9 cellular contexts compared by ENCODE assay signal in the genomic region with DNA sequence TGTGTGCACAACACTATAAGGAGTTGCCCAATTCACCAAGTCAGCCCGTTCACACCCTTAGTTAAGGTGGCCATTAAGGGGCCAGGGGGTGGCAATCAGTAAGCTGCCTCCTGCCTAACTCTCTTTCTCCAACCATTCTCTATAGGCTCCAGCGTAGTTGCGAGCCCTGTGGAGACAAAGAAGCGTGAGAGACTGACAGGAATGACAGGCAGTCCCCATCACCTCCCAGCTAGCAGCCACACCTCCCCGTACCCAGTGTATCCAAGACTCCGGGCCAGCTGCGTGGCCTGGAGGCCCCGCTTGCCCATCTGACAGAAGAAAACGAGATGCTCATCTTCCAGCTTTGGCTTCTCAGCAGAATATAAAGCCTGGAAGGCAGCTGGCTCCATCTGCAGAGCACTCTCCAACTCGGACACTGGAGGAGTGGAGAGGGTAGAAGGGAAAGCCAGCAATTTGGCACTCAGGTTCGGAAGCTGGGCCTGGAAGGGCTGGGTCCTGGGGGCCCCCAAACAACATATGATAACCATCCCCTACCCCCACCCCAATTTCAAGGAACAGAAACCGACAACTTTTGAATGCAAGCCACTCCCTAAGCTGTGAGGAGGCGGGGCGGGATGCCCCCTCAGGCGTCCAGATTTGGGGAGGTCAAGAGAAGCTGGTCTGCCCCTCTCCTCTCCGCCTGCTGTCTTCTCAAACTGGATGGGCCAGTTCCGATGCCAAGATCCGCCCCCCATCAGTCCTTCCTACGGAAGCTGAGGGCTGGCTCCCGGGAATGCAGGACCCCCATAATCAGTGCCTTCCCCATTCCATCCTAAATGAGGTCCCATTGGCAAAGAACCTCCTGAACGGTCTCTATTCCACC. TPM values are rescaled to one million over a fixed set of nuclear protein-coding genes. Genes with fewer than 3 reads are reported as not detected.
DNase-seq lines count a peak whose midpoint lies in the region; ATAC-seq and TF ChIP-seq lines count a peak whose summit lies in the region.
"Had no signal": no experiment of that assay in that cellular context is flagged by ENCODE, and none has a peak within 500 bp of the region (broad histone marks: within the 10 kb centered on the region; RNA-seq: fewer than 3 reads in every experiment).

No MANE protein-coding gene starts in this region.

- no peaks in the 10 kb centered on the region for H3K9me3 ChIP-seq in ectodermal cell (ENCODE audit: control insufficient read depth, low read length)
- no peaks in the 10 kb centered on the region for H3K9me3 ChIP-seq in naive thymus-derived CD4-positive, alpha-beta T cell (ENCODE audit: control insufficient read depth in 2 of 3, low read length in 3 of 3)

- peaks cover 0 to 2% (median 0%) of the 10 kb centered on the region in 3 donors for H3K27me3 Mint-ChIP-seq in CD14-positive monocyte (ENCODE audit: low read depth in 3 of 3)
- no peaks in the 10 kb centered on the region for H3K27me3 Mint-ChIP-seq in naive thymus-derived CD4-positive, alpha-beta T cell

- 31 to 33% methylated on average over 21 of the region's 21 CpGs for WGBS in ectodermal cell, 2 experiments

- H3K36me3 Mint-ChIP-seq in CD14-positive monocyte = peaks cover 37 to 56% of the 10 kb centered on the region in 2 donors
- peaks cover 3 to 28% (median 9%) of the 10 kb centered on the region in 5 donors for H3K36me3 Mint-ChIP-seq in naive thymus-derived CD4-positive, alpha-beta T cell

- H3K36me3 ChIP-seq in ectodermal cell (ENCODE audit: control insufficient read depth, insufficient read depth, low read length) = peaks cover 19% of the 10 kb centered on the region
- H3K36me3 ChIP-seq in naive thymus-derived CD4-positive, alpha-beta T cell (ENCODE audit: control insufficient read depth in 2 of 3, insufficient read depth in 3 of 3, low read length in 3 of 3) = peaks cover 14 to 36% (median 17%) of the 10 kb centered on the region in 3 experiments

- CTCF ChIA-PET in naive thymus-derived CD4-positive, alpha-beta T cell (lab: Charles Lee) = interaction anchor here (0.6 to 6.1 kb wide), 8 partner anchors 22 to 87 kb away, joined by 3 to 74 read pairs (median 4); a partner anchor contains a TSS

- H3K4me3 ChIP-seq in ectodermal cell (ENCODE audit: insufficient read depth, low read depth, low read length) = peak overlapping the region; percentile 84
- peak overlapping the region; percentile 95 for H3K4me3 ChIP-seq in naive thymus-derived CD4-positive, alpha-beta T cell (ENCODE audit: low read length)

- TF ChIP-seq CTCF in CD14-positive monocyte (IDR thresholded peaks at IDR 0.05) = no peak

- H3K9me3 Mint-ChIP-seq in CD14-positive monocyte = no peaks in the 10 kb centered on the region
- peaks cover 0 to 7% (median 0%) of the 10 kb centered on the region in 11 donors for H3K9me3 Mint-ChIP-seq in naive thymus-derived CD4-positive, alpha-beta T cell

- ATAC-seq in naive thymus-derived CD4-positive, alpha-beta T cell = no peak
- ATAC-seq in GM19452 (IDR thresholded peaks at IDR 0.05; ENCODE audit: unreplicated experiment) (no peak), left lobe of liver (no peak)

- intact Hi-C loops in CD14-positive monocyte (cut with micrococcal nuclease) = no loop called here
- intact Hi-C loops in naive thymus-derived CD4-positive, alpha-beta T cell (cut with micrococcal nuclease) = loop anchor here (1.0 kb wide), 1 partner anchor 17 kb away; a partner anchor contains a TSS

- H3K27ac Mint-ChIP-seq in CD14-positive monocyte = peak overlapping the region in 2 of 7 donors; percentile 78 to 90
- H3K27ac Mint-ChIP-seq in naive thymus-derived CD4-positive, alpha-beta T cell = peak overlapping the region; percentile 48 to 97 (median 94)

- POLR2A ChIA-PET in naive thymus-derived CD4-positive, alpha-beta T cell (lab: Charles Lee) = interaction anchor here (0.6 to 16.0 kb wide), 11 partner anchors 8 to 142 kb away, joined by 3 to 377 read pairs (median 6); a partner anchor contains a TSS

- no peaks in the 10 kb centered on the region for H3K27me3 ChIP-seq in ectodermal cell (ENCODE audit: control insufficient read depth, insufficient read depth, low read length, poor library complexity, severe bottlenecking)
- no peaks in the 10 kb centered on the region for H3K27me3 ChIP-seq in naive thymus-derived CD4-positive, alpha-beta T cell (ENCODE audit: control insufficient read depth in 2 of 2, insufficient read depth in 2 of 2, low read length in 2 of 2)

- H3K4me3 Mint-ChIP-seq in CD14-positive monocyte = peak overlapping the region; percentile 82 to 88
- peak overlapping the region; percentile 88 to 94 (median 92) for H3K4me3 Mint-ChIP-seq in naive thymus-derived CD4-positive, alpha-beta T cell

- H3K4me1 ChIP-seq in ectodermal cell (ENCODE audit: control insufficient read depth, insufficient read depth, low read length) = no peaks in the 10 kb centered on the region
- peaks cover 16 to 32% of the 10 kb centered on the region in 2 donors for H3K4me1 ChIP-seq in naive thymus-derived CD4-positive, alpha-beta T cell (ENCODE audit: control insufficient read depth in 2 of 2, insufficient read depth in 2 of 2, low read length in 2 of 2)

- DNase-seq in CD14-positive monocyte (ENCODE audit: low spot score) (no peak), NCI-H1105 (lab: John Stamatoyannopoulos, UW) (peak; percentile 38), activated gamma-delta T cell treated with Interleukin-2 at 50 U/mL for 16 hours (no peak), left lobe of liver (ENCODE audit: low spot score) (no peak), kidney tubule cell (ENCODE audit: low spot score) (no peak)
- no peak for DNase-seq in naive thymus-derived CD4-positive, alpha-beta T cell

- peaks cover 32% of the 10 kb centered on the region for H3K4me1 Mint-ChIP-seq in CD14-positive monocyte
- H3K4me1 Mint-ChIP-seq in naive thymus-derived CD4-positive, alpha-beta T cell = peaks cover 26 to 53% (median 37%) of the 10 kb centered on the region in 7 donors

- H3K27ac ChIP-seq in ectodermal cell (ENCODE audit: insufficient read depth, low read depth, low read length, poor library complexity, severe bottlenecking) = no peak overlapping the region
- H3K27ac ChIP-seq in naive thymus-derived CD4-positive, alpha-beta T cell (ENCODE audit: low read depth, low read length) = peak overlapping the region; percentile 93

RNA-seq across cellular contexts. Expression of a gene that starts 0.9 kb away (rescaled TPM):
- polyA plus RNA-seq in CD14-positive monocyte = 10 to 100 TPM; 11.8 to 20.3 TPM
- polyA plus RNA-seq in ectodermal cell (2013, experiment 1 of 4) = 57.6 TPM
- polyA plus RNA-seq in ectodermal cell (2013, experiment 2 of 4) = 54.1 TPM
- polyA plus RNA-seq in ectodermal cell (2013, experiment 3 of 4) = 52.0 TPM
- 63.6 TPM for polyA plus RNA-seq in ectodermal cell (2013, experiment 4 of 4)
- total RNA-seq in naive thymus-derived CD4-positive, alpha-beta T cell = 10 to 100 TPM; 49.8 to 84.0 (median 58.2) TPM
- polyA plus RNA-seq in naive thymus-derived CD4-positive, alpha-beta T cell = 100 to 1,000 TPM; 349 to 494 TPM
- 30.7 TPM for total RNA-seq in left lobe of liver

RNA-seq across cellular contexts. Expression of a gene that starts 7.9 kb away (rescaled TPM):
- polyA plus RNA-seq in CD14-positive monocyte = 10 to 100 TPM in 1 of 2 donors, 1 to 10 TPM in 1; 6.3 to 25.5 TPM
- polyA plus RNA-seq in ectodermal cell (2013, experiment 1 of 4) = 83.4 TPM
- 73.6 TPM for polyA plus RNA-seq in ectodermal cell (2013, experiment 2 of 4)
- 62.7 TPM for polyA plus RNA-seq in ectodermal cell (2013, experiment 3 of 4)
- polyA plus RNA-seq in ectodermal cell (2013, experiment 4 of 4) = 62.8 TPM
- 100 to 1,000 TPM in 1 of 5 experiments, 10 to 100 TPM in 4; 71.6 to 115 (median 91.7) TPM for total RNA-seq in naive thymus-derived CD4-positive, alpha-beta T cell
- 1 to 10 TPM; 3.9 to 5.5 TPM for polyA plus RNA-seq in naive thymus-derived CD4-positive, alpha-beta T cell
- total RNA-seq in left lobe of liver = 27.6 TPM

RNA-seq across cellular contexts. Expression of a gene that starts 16.9 kb away (rescaled TPM):
- polyA plus RNA-seq in CD14-positive monocyte = 10 to 100 TPM; 35.9 to 58.0 TPM
- 53.9 TPM for polyA plus RNA-seq in ectodermal cell (2013, experiment 1 of 4)
- 54.9 TPM for polyA plus RNA-seq in ectodermal cell (2013, experiment 2 of 4)
- polyA plus RNA-seq in ectodermal cell (2013, experiment 3 of 4) = 48.4 TPM
- polyA plus RNA-seq in ectodermal cell (2013, experiment 4 of 4) = 47.4 TPM
- total RNA-seq in naive thymus-derived CD4-positive, alpha-beta T cell = 10 to 100 TPM; 11.3 to 23.7 (median 16.5) TPM
- 10 to 100 TPM; 12.7 to 14.4 TPM for polyA plus RNA-seq in naive thymus-derived CD4-positive, alpha-beta T cell
- 65.4 TPM for total RNA-seq in left lobe of liver

RNA-seq across cellular contexts. Expression of a gene that starts 31.8 kb away (rescaled TPM):
- 100 to 1,000 TPM; 101 to 140 TPM for polyA plus RNA-seq in CD14-positive monocyte
- not detected for polyA plus RNA-seq in ectodermal cell (2013, experiment 1 of 4)
- 0.07 TPM for polyA plus RNA-seq in ectodermal cell (2013, experiment 2 of 4)
- not detected for polyA plus RNA-seq in ectodermal cell (2013, experiment 3 of 4)
- polyA plus RNA-seq in ectodermal cell (2013, experiment 4 of 4) = not detected
- 100 to 1,000 TPM; 152 to 291 (median 235) TPM for total RNA-seq in naive thymus-derived CD4-positive, alpha-beta T cell
- 100 to 1,000 TPM; 128 to 258 TPM for polyA plus RNA-seq in naive thymus-derived CD4-positive, alpha-beta T cell
- 4.0 TPM for total RNA-seq in left lobe of liver
- total RNA-seq: fibroblast of lung had no signal
- polyA plus RNA-seq: fibroblast of lung had no signal

RNA-seq across cellular contexts. Expression of a gene that starts 51.5 kb away (rescaled TPM):
- under 1 TPM in 1 of 2 donors, not detected in 1; 0.07 TPM for polyA plus RNA-seq in CD14-positive monocyte
- 0.17 TPM for polyA plus RNA-seq in ectodermal cell (2013, experiment 1 of 4)
- not detected for polyA plus RNA-seq in ectodermal cell (2013, experiment 2 of 4)
- not detected for polyA plus RNA-seq in ectodermal cell (2013, experiment 3 of 4)
- not detected for polyA plus RNA-seq in ectodermal cell (2013, experiment 4 of 4)
- not detected for total RNA-seq in naive thymus-derived CD4-positive, alpha-beta T cell
- not detected for polyA plus RNA-seq in naive thymus-derived CD4-positive, alpha-beta T cell
- not detected for total RNA-seq in left lobe of liver

Comparison
In these comparisons a context has a peak if more than half of its experiments do, and no peak if none do; other contexts are left out.
1. intact Hi-C loops: an anchor here in naive thymus-derived CD4-positive, alpha-beta T cell (1.0 kb wide); none called in CD14-positive monocyte.